In genomic region chr7:33067921-33068320, GRCh38 we compare ENCODE assay signal across 34 cellular contexts.
"Had no signal": no experiment of that assay in that cellular context is flagged by ENCODE, and none has a peak within 500 bp of the region (broad histone marks: within the 10 kb centered on the region; RNA-seq: fewer than 3 reads in every experiment).

No MANE protein-coding gene starts in this region.

- H3K4me2 ChIP-seq: KMS-11 had no signal

- H3K27me3 ChIP-seq: MG63 had no signal

- H3K27ac ChIP-seq: KMS-11 had no signal

- H3K4me3 ChIP-seq: MG63 had no signal

- H3K36me3 ChIP-seq: MG63 had no signal

- DNase-seq: Karpas-422, Kasumi-1, MG63, MM.1S, MV-4-11, NCI-H1048, NCI-H1092, NCI-H1092 treated with DMSO at 0.1 percent for 48 hours, NCI-H1105, NCI-H1105 treated with DMSO at 0.1 percent for 48 hours, NCI-H1417, NCI-H1417 treated with DMSO at 0.1 percent for 48 hours, NCI-H1436, NCI-H1436 treated with DMSO at 0.1 percent for 48 hours, NCI-H146, NCI-H1694, NCI-H1694 treated with DMSO at 0.1 percent for 48 hours, NCI-H187, NCI-H187 treated with DMSO at 0.1 percent for 48 hours, NCI-H1930, NCI-H2029, NCI-H2029 treated with DMSO at 0.1 percent for 48 hours, NCI-H2081, NCI-H2081 treated with DMSO at 0.1 percent for 48 hours, NCI-H2107, NCI-H2171, NCI-H2171 treated with DMSO at 0.1 percent for 48 hours, NCI-H2227 treated with DMSO at 0.1 percent for 48 hours, NCI-H226, NCI-H345, NCI-H446, NCI-H446 treated with DMSO at 0.1 percent for 48 hours, NCI-H510A had no signal

- H3K9ac ChIP-seq: KMS-11 had no signal
